18 cellular contexts compared by ENCODE assay signal in genomic region chr17:74805543-74805991, GRCh38. TPM values are rescaled to one million over a fixed set of nuclear protein-coding genes. Genes with fewer than 3 reads are reported as not detected.
"Had no signal": no experiment of that assay in that cellular context is flagged by ENCODE, and none has a peak within 500 bp of the region (broad histone marks: within the 10 kb centered on the region; RNA-seq: fewer than 3 reads in every experiment).

No MANE protein-coding gene starts in this region.

- H3K9me3 ChIP-seq: lower lobe of right lung, pancreas, tibial artery, uterus had no signal

- ATAC-seq: activated CD4-positive, CD25-positive, alpha-beta regulatory T cell treated with anti-CD3 and anti-CD28 coated beads, Interleukin-2, amount 50 U/mL, for 24 hours; activated T-helper 17 cell treated with anti-CD3 and anti-CD28 coated beads, Interleukin-2, amount 50 U/mL, for 72 hours; esophagus mucosa; stimulated activated memory B cell treated with anti-CD40 and anti-IgM and Interleukin-4, amounts not matched to agents 10 μg/mL and 1 μg/mL and 100 μg/mL, for 72 hours had no signal

- H3K4me1 ChIP-seq: pancreas, uterus had no signal

- H3K36me3 ChIP-seq: pancreas, uterus had no signal

- DNase-seq: activated naive CD4-positive, alpha-beta T cell treated with Interleukin-2 at 50 U/mL for 16 hours; activated T-cell treated with anti-CD3 and anti-CD28 coated beads for 4 hours; hippocampal formation; lower lobe of right lung; midbrain; stimulated activated CD4-positive, alpha-beta T cell treated with anti-CD3 and anti-CD28 coated beads, Interleukin-2, amount 100 ng/mL, for 48 hours; SW 1271; tibial artery; uterus had no signal

- H3K4me3 ChIP-seq: coronary artery, lower lobe of right lung, pancreas, tibial artery, uterus had no signal

- H3K27ac ChIP-seq: coronary artery, lower lobe of right lung, pancreas, tibial artery, uterus had no signal

- H3K27me3 ChIP-seq: pancreas, tibial artery, uterus had no signal

RNA-seq across cellular contexts. Expression of gene GRIN2C, which starts 54.1 kb away (rescaled TPM):
- total RNA-seq: activated CD8-positive, alpha-beta memory T cell treated with anti-CD3 and anti-CD28 coated beads for 36 hours; esophagus mucosa; kidney epithelial cell; myocyte had no signal
